Comparison of ENCODE assay signal across 8 cellular contexts in the genomic region with DNA sequence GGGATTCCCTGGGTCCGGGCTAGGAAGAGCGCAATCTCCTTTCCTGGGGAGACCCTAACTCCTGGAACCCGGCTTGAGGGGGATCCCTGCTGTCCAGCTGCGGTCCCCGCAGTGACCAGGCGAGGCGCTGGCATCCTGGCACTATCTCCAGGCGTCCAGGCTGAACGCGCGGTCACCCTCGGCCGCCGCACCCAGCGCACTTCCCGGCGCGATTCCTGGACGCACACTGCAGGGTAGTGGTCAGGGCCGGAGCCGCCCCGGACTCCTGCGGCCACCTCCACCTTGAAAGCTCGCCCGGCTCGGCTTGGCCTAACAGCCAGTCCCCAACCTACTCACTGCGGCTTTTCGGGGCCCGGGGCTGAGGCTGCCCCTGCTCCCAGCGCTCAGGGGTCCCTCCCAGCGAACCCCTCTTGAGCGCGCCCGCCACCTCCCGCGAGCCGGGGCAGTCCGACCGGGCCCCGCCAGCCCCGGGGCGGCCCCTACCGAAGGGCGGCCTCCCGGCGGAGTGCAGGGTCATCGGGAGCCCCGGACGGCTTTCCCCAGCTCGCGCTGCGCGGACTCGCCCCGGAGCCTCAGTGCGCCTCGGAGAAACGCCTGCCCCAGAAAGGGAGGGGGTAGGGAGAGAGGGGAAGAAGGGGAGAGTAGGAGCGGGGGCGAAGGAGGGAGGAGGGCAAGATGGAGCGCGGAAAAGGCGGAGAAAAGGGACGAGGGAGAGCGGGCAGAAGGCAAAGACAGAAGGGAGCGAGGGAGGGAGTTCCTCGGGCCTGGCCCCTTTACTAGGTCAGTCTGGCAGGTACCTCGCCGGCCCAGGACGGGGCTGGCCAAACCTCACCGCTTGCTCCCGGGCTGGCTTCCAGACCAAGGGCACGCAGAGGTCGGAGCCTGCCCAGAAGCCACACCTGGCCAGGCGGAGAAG. TPM values are rescaled to one million over a fixed set of nuclear protein-coding genes. Genes with fewer than 3 reads are reported as not detected.
DNase-seq lines count a peak whose midpoint lies in the region; ATAC-seq, FAIRE-seq and TF ChIP-seq lines count a peak whose summit lies in the region.

No MANE protein-coding gene starts in this region.

- in situ Hi-C loops in T47D (cut with HindIII; ENCODE audit: low pct_unique_long_range_greater_than_20kb, low sequenced_read_pairs), result loop anchor here (25.0 kb wide), 1 partner anchor 138 kb away; no protein-coding TSS in a partner anchor

- H3K4me1 ChIP-seq in A673 (ENCODE audit: insufficient read depth, low read length, poor library complexity, severe bottlenecking) (peaks cover 27% of the 10 kb centered on the region), HUES64 (ENCODE audit: insufficient read depth, low read length) (peaks cover 18% of the 10 kb centered on the region), small intestine (ENCODE audit: control insufficient read depth in 2 of 2, insufficient read depth in 1 of 2, low read depth in 1 of 2, low read length in 1 of 2) (peaks cover 2 to 3% of the 10 kb centered on the region in 2 donors)

- FAIRE-seq in small intestine (lab: Jason Lieb, UNC), result no peak

- ATAC-seq in GM18909 (IDR thresholded peaks at IDR 0.05; ENCODE audit: poor library complexity, unreplicated experiment), result peak; percentile 62

- DNase-seq in A673 (ENCODE audit: low spot score) (peak; percentile 59), T47D (ENCODE audit: low read depth in 1 of 2, low spot score in 1 of 2) (peak; percentile 74 to 77), islet precursor cell (peak; percentile 76), small intestine (peak; percentile 45), NCI-H2107 (lab: John Stamatoyannopoulos, UW) (no peak), COR-L47 (lab: John Stamatoyannopoulos, UW) (no peak)

- H3K9me3 ChIP-seq in A673 (ENCODE audit: low read depth, low read length, poor library complexity, severe bottlenecking) (no peaks in the 10 kb centered on the region), HUES64 (ENCODE audit: insufficient read depth, low read depth, low read length) (no peaks in the 10 kb centered on the region), small intestine (ENCODE audit: control insufficient read depth, low read depth) (no peaks in the 10 kb centered on the region)

- H3K9ac ChIP-seq in HUES64 (ENCODE audit: low read depth, low read length), result peak overlapping the region; percentile 78

- TF ChIP-seq CTCF in A673 (conservative IDR thresholded peaks at IDR 0.05; ENCODE audit: low read depth, low read length), result peak; percentile 66

- WGBS in HUES64, result 1% methylated on average over 75 of the region's 75 CpGs
- WGBS in small intestine, 3 donors, result 1 to 4% (median 3%) methylated on average over 62 to 75 of the region's 75 CpGs

- H3K27ac ChIP-seq in A673 (ENCODE audit: low read depth, low read length, poor library complexity, severe bottlenecking), result peak overlapping the region; percentile 60
- no peak overlapping the region for H3K27ac ChIP-seq in HUES64 (ENCODE audit: low read depth, low read length)
- peak overlapping the region; percentile 74 to 78 for H3K27ac ChIP-seq in small intestine (ENCODE audit: low read depth in 1 of 2, low read length in 1 of 2)

- POLR2A ChIA-PET in A673 (lab: Charles Lee; ENCODE audit: low non-redundant PET), result no interaction called here

- intact Hi-C loops in A673 (cut with micrococcal nuclease; ENCODE audit: unreplicated experiment), result no loop called here

- H3K27me3 ChIP-seq in A673 (replicated peaks; ENCODE audit: insufficient read depth, low read depth, low read length, poor library complexity), result no peaks in the 10 kb centered on the region
- H3K27me3 ChIP-seq in HUES64 (ENCODE audit: insufficient read depth, low read length), result peaks cover 58% of the 10 kb centered on the region
- no peaks in the 10 kb centered on the region for H3K27me3 ChIP-seq in small intestine (ENCODE audit: control insufficient read depth in 2 of 2, insufficient read depth in 2 of 2, low read length in 2 of 2)

- no TSS peak for BruUV-seq in A673 (replicated peaks; lab: Mats Ljungman, UMichigan)

- peak overlapping the region; percentile 56 for H3K4me3 ChIP-seq in A673 (ENCODE audit: low read depth, low read length, poor library complexity, severe bottlenecking)
- H3K4me3 ChIP-seq in HUES64 (ENCODE audit: low read length), result peak overlapping the region; percentile 82
- H3K4me3 ChIP-seq in small intestine (ENCODE audit: low read depth in 1 of 2, low read length in 2 of 2), result peak overlapping the region; percentile 35 to 76

- CTCF ChIA-PET in A673 (lab: Charles Lee), result interaction anchor here (0.8 to 1.1 kb wide), 4 partner anchors 16 to 138 kb away, joined by 3 to 4 read pairs (median 4); no protein-coding TSS in a partner anchor

- H3K36me3 ChIP-seq in A673 (ENCODE audit: insufficient read depth, low read length, poor library complexity, severe bottlenecking), result no peaks in the 10 kb centered on the region
- no peaks in the 10 kb centered on the region for H3K36me3 ChIP-seq in HUES64 (ENCODE audit: insufficient read depth, low read length)
- no peaks in the 10 kb centered on the region for H3K36me3 ChIP-seq in small intestine (ENCODE audit: control insufficient read depth in 2 of 2, insufficient read depth in 2 of 2, low read length in 2 of 2)

RNA-seq across cellular contexts. Expression of gene POU2AF3, which starts 1.0 kb away (rescaled TPM):
- 0.77 and 1.1 TPM in 2 replicates for total RNA-seq in A673 (2021)
- polyA plus RNA-seq in HUES64 (2013, experiment 1 of 2), result 1.00 TPM
- polyA plus RNA-seq in HUES64 (2013, experiment 2 of 2), result 1.4 TPM
- 1 to 10 TPM; 3.4 to 6.5 (median 6.2) TPM for polyA plus RNA-seq in small intestine

RNA-seq across cellular contexts. Expression of gene POU2AF2, which starts 53.8 kb away (rescaled TPM):
- total RNA-seq in A673 (2021), result not detected in 2 replicates
- polyA plus RNA-seq in HUES64 (2013, experiment 1 of 2), result not detected
- not detected for polyA plus RNA-seq in HUES64 (2013, experiment 2 of 2)
- 1 to 10 TPM in 2 of 3 donors, under 1 TPM in 1; 1.00 to 2.7 (median 1.4) TPM for polyA plus RNA-seq in small intestine

Comparison
In these comparisons a context has a peak if more than half of its experiments do, and no peak if none do; other contexts are left out.
1. DNase-seq: peak in A673 (single experiment), T47D (2 of 2), islet precursor cell (single experiment) and small intestine (single experiment); none in NCI-H2107 (single experiment) and COR-L47 (single experiment).
2. Peak in every context shown above with its lines, with median percentiles within 50 percentile points of each other: H3K4me3 ChIP-seq.